ENCODE assay signal across 8 cellular contexts in the genomic region with DNA sequence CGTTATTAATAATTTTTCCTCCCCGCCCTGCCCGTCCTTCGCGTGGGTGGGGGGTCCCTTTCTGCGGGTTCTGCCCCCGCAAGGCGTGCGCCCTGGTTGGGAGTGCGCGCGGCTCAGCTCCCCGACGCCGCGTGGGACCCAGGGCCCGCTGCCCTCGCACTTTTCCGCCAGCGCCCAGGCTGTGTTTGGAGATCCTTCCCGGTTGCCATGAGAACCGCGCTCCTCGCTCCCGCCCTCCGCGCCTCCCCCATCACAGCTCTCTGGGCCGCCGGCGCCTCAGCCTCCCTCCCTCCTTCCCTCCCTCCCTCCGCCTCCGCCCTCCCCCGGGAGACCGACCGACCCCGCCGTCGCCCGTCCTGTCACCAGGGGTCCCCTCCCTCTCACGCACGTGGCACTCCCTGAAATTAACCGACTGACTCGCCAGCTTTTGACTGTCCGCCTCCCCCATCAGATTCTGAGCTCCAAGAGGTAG. TPM values are rescaled to one million over a fixed set of nuclear protein-coding genes. Genes with fewer than 3 reads are reported as not detected.
DNase-seq lines count a peak whose midpoint lies in the region; ATAC-seq and TF ChIP-seq lines count a peak whose summit lies in the region.

No MANE protein-coding gene starts in this region.

- H3K4me2 ChIP-seq in GM23338, result peak overlapping the region; percentile 97

- H3K27ac Mint-ChIP-seq in GM23338, result peak overlapping the region; percentile 37
- H3K27ac Mint-ChIP-seq in activated CD8-positive, alpha-beta T cell treated with anti-CD3 and anti-CD28 coated beads, Interleukin-2, amount 10 ng/mL, durations not matched to agents 7 days and 5 days, result peak overlapping the region; percentile 86

- H3K4me1 Mint-ChIP-seq in GM23338, result peaks cover 33% of the 10 kb centered on the region
- H3K4me1 Mint-ChIP-seq in activated CD8-positive, alpha-beta T cell treated with anti-CD3 and anti-CD28 coated beads, Interleukin-2, amount 10 ng/mL, durations not matched to agents 7 days and 5 days (ENCODE audit: low read depth), result peaks cover 68% of the 10 kb centered on the region

- CTCF ChIA-PET in activated CD8-positive, alpha-beta T cell treated with anti-CD3 and anti-CD28 coated beads, Interleukin-2, amount 10 ng/mL, durations not matched to agents 7 days and 5 days (lab: Charles Lee), result interaction anchor here (0.7 to 9.3 kb wide), 9 partner anchors 28 to 224 kb away, joined by 3 to 110 read pairs (median 5); partner anchors contain the start of genes GDF15, JUND, LSM4 and MPV17L2

- peak; percentile 61 for ATAC-seq in GM23338
- peak; percentile 32 for ATAC-seq in activated CD8-positive, alpha-beta T cell treated with anti-CD3 and anti-CD28 coated beads, Interleukin-2, amount 10 ng/mL, durations not matched to agents 7 days and 5 days
- no peak for ATAC-seq in GM18873 (IDR thresholded peaks at IDR 0.05; ENCODE audit: low FRiP score, unreplicated experiment)

- H3K79me2 ChIP-seq in GM23338 (replicated peaks; ENCODE audit: insufficient read depth), result no peaks in the 10 kb centered on the region

- H3K27ac ChIP-seq in GM23338 (ENCODE audit: low read depth), result peak overlapping the region; percentile 69

- peak overlapping the region; percentile 75 for H3K4me3 Mint-ChIP-seq in GM23338
- peak overlapping the region; percentile 67 for H3K4me3 Mint-ChIP-seq in activated CD8-positive, alpha-beta T cell treated with anti-CD3 and anti-CD28 coated beads, Interleukin-2, amount 10 ng/mL, durations not matched to agents 7 days and 5 days

- H3F3A ChIP-seq in GM23338 (replicated peaks; ENCODE audit: low read depth), result peaks cover 24% of the 10 kb centered on the region

- H3K4me3 ChIP-seq in GM23338 (peak overlapping the region; percentile 73), endocrine pancreas (ENCODE audit: control insufficient read depth, insufficient read depth, low read length) (no peak overlapping the region)

- H3K36me3 ChIP-seq in GM23338 (ENCODE audit: insufficient read depth) (no peaks in the 10 kb centered on the region), endocrine pancreas (ENCODE audit: control insufficient read depth, insufficient read depth, low read length) (no peaks in the 10 kb centered on the region)

- peaks cover 52% of the 10 kb centered on the region for H3K27me3 Mint-ChIP-seq in GM23338 (ENCODE audit: insufficient read depth, low read depth, poor library complexity)
- peaks cover 1% of the 10 kb centered on the region for H3K27me3 Mint-ChIP-seq in activated CD8-positive, alpha-beta T cell treated with anti-CD3 and anti-CD28 coated beads, Interleukin-2, amount 10 ng/mL, durations not matched to agents 7 days and 5 days (ENCODE audit: low read depth)

- DNase-seq in A172 (ENCODE audit: low spot score) (peak; percentile 83), GM23338 (ENCODE audit: low spot score) (peak; percentile 93), NCI-H524 treated with DMSO at 0.1 percent for 48 hours (lab: John Stamatoyannopoulos, UW) (peak; percentile 43), medulla oblongata (ENCODE audit: extremely low spot score) (peak; percentile 82)
- DNase-seq in activated CD8-positive, alpha-beta T cell treated with anti-CD3 and anti-CD28 coated beads, Interleukin-2, amount 10 ng/mL, durations not matched to agents 7 days and 5 days, result peak; percentile 86
- DNase-seq in stimulated activated CD8-positive, alpha-beta memory T cell treated with anti-CD3 and anti-CD28 coated beads, Interleukin-7, amount 100 ng/mL, for 48 hours (ENCODE audit: extremely low read depth in 1 of 2, low read depth in 1 of 2), result peak; percentile 46 to 62

- H3K9me3 Mint-ChIP-seq in GM23338, result no peaks in the 10 kb centered on the region
- no peaks in the 10 kb centered on the region for H3K9me3 Mint-ChIP-seq in activated CD8-positive, alpha-beta T cell treated with anti-CD3 and anti-CD28 coated beads, Interleukin-2, amount 10 ng/mL, durations not matched to agents 7 days and 5 days (ENCODE audit: insufficient read depth)

- no peaks in the 10 kb centered on the region for H3K9me3 ChIP-seq in endocrine pancreas (ENCODE audit: control insufficient read depth, low read length)

- H4K20me1 ChIP-seq in GM23338 (replicated peaks; ENCODE audit: insufficient read depth), result no peaks in the 10 kb centered on the region; the same call in 1 of the 2 replicates

- H3K9me2 ChIP-seq in GM23338 (ENCODE audit: insufficient read depth), result no peaks in the 10 kb centered on the region

- H3K36me3 Mint-ChIP-seq in GM23338 (ENCODE audit: low read depth), result no peaks in the 10 kb centered on the region
- peaks cover 12% of the 10 kb centered on the region for H3K36me3 Mint-ChIP-seq in activated CD8-positive, alpha-beta T cell treated with anti-CD3 and anti-CD28 coated beads, Interleukin-2, amount 10 ng/mL, durations not matched to agents 7 days and 5 days (ENCODE audit: low read depth)

- H3K27me3 ChIP-seq in GM23338 (ENCODE audit: insufficient read depth) (peaks cover 39% of the 10 kb centered on the region), endocrine pancreas (ENCODE audit: control insufficient read depth, insufficient read depth, low read length) (no peaks in the 10 kb centered on the region)

- POLR2A ChIA-PET in activated CD8-positive, alpha-beta T cell treated with anti-CD3 and anti-CD28 coated beads, Interleukin-2, amount 10 ng/mL, durations not matched to agents 7 days and 5 days (lab: Charles Lee), result interaction anchor here (0.5 to 5.6 kb wide), 7 partner anchors 12 to 137 kb away, joined by 3 to 61 read pairs (median 5); partner anchors contain the start of gene JUND

- H2AFZ ChIP-seq in GM23338, result peak overlapping the region; percentile 92

- no peak for TF ChIP-seq CTCF in GM23338 (conservative IDR thresholded peaks at IDR 0.05; ENCODE audit: low read depth in 2 of 2)

- H3K4me1 ChIP-seq in GM23338 (ENCODE audit: insufficient read depth) (peaks cover 8% of the 10 kb centered on the region), endocrine pancreas (ENCODE audit: control insufficient read depth, insufficient read depth, low read length) (no peaks in the 10 kb centered on the region)

- H3K9ac ChIP-seq in endocrine pancreas (ENCODE audit: control insufficient read depth, insufficient read depth, low read length), result peak overlapping the region; percentile 38

TF ChIP-seq in GM23338, 12 proteins besides CTCF, POLR2A, EP300 and RAD21 (continues in another document):
- TF ChIP-seq JUNB (IDR thresholded peaks at IDR 0.05; ENCODE audit: unreplicated experiment) (no peak), EZH2phosphoT487 (IDR thresholded peaks at IDR 0.05; ENCODE audit: unreplicated experiment) (no peak), STAT1 (IDR thresholded peaks at IDR 0.05; ENCODE audit: unreplicated experiment) (no peak), REST (IDR thresholded peaks at IDR 0.05; ENCODE audit: unreplicated experiment) (no peak)

RNA-seq across cellular contexts. Expression of gene SSBP4, which starts 2.4 kb away (rescaled TPM):
- total RNA-seq in A172 (2014; rRNA removed; shearing (Covaris generic)), result 88.7 and 127 TPM in 2 replicates
- total RNA-seq in GM23338 (2014; rRNA removed; shearing (Covaris generic)), result 42.8 and 44.4 TPM in 2 replicates
- 47.9 and 52.0 TPM in 2 replicates for polyA plus RNA-seq in GM23338 (2016; fragmentation: Nextera tagmentation; extraction: Ambion mirVana)
- total RNA-seq in activated CD8-positive, alpha-beta T cell treated with anti-CD3 and anti-CD28 coated beads, Interleukin-2, amount 10 ng/mL, durations not matched to agents 7 days and 5 days, result 100 to 1,000 TPM; 198 to 204 TPM

RNA-seq across cellular contexts. Expression of gene LRRC25, which starts 19.4 kb away (rescaled TPM):
- total RNA-seq in A172 (2014; rRNA removed; shearing (Covaris generic)), result 0.07 TPM in 1 of 2 replicates, not detected in the other
- 0.17 TPM in 1 of 2 replicates, not detected in the other for total RNA-seq in GM23338 (2014; rRNA removed; shearing (Covaris generic))
- polyA plus RNA-seq in GM23338 (2016; fragmentation: Nextera tagmentation; extraction: Ambion mirVana), result 0.14 and 0.24 TPM in 2 replicates
- total RNA-seq in activated CD8-positive, alpha-beta T cell treated with anti-CD3 and anti-CD28 coated beads, Interleukin-2, amount 10 ng/mL, durations not matched to agents 7 days and 5 days, result under 1 TPM; 0.53 to 0.68 TPM

RNA-seq across cellular contexts. Expression of gene ISYNA1, which starts 21.1 kb away (rescaled TPM):
- total RNA-seq in A172 (2014; rRNA removed; shearing (Covaris generic)), result 0.72 and 0.98 TPM in 2 replicates
- total RNA-seq in GM23338 (2014; rRNA removed; shearing (Covaris generic)), result 199 and 208 TPM in 2 replicates
- polyA plus RNA-seq in GM23338 (2016; fragmentation: Nextera tagmentation; extraction: Ambion mirVana), result 191 and 217 TPM in 2 replicates
- total RNA-seq in activated CD8-positive, alpha-beta T cell treated with anti-CD3 and anti-CD28 coated beads, Interleukin-2, amount 10 ng/mL, durations not matched to agents 7 days and 5 days, result 10 to 100 TPM; 26.7 to 33.5 TPM

RNA-seq across cellular contexts. Expression of gene GDF15, which starts 30.9 kb away (rescaled TPM):
- total RNA-seq in A172 (2014; rRNA removed; shearing (Covaris generic)), result 89.8 and 93.9 TPM in 2 replicates
- 15.7 and 19.8 TPM in 2 replicates for total RNA-seq in GM23338 (2014; rRNA removed; shearing (Covaris generic))
- polyA plus RNA-seq in GM23338 (2016; fragmentation: Nextera tagmentation; extraction: Ambion mirVana), result 12.6 and 18.3 TPM in 2 replicates
- total RNA-seq in activated CD8-positive, alpha-beta T cell treated with anti-CD3 and anti-CD28 coated beads, Interleukin-2, amount 10 ng/mL, durations not matched to agents 7 days and 5 days, result not detected

Comparison
In these comparisons a context has a peak if more than half of its experiments do, and no peak if none do; other contexts are left out.
1. DNase-seq: peak in every context shown above with its lines; median percentile 93 in GM23338; 86 in activated CD8-positive, alpha-beta T cell treated with anti-CD3 and anti-CD28 coated beads, Interleukin-2, amount 10 ng/mL, durations not matched to agents 7 days and 5 days; 83 in A172; 82 in medulla oblongata; 54 in stimulated activated CD8-positive, alpha-beta memory T cell treated with anti-CD3 and anti-CD28 coated beads, Interleukin-7, amount 100 ng/mL, for 48 hours; 43 in NCI-H524 treated with DMSO at 0.1 percent for 48 hours.
2. RNA of gene ISYNA1, which starts 21.1 kb away (total RNA-seq): 199 to 208 TPM in GM23338 and 26.7 to 33.5 TPM in activated CD8-positive, alpha-beta T cell treated with anti-CD3 and anti-CD28 coated beads, Interleukin-2, amount 10 ng/mL, durations not matched to agents 7 days and 5 days; 0.72 to 0.98 TPM in A172; every median in the first group is over 10 times any median in the second.